1 cellular context compared by ENCODE assay signal in genomic region chr6:77172578-77172977, GRCh38.
TF ChIP-seq lines count a peak whose summit lies in the region.

No MANE protein-coding gene starts in this region.

TF ChIP-seq in GM23338, 12 proteins besides CTCF, POLR2A, EP300 and RAD21 (continued from another document):
- TF ChIP-seq ZNF462 (CRISPR knock-in tag; IDR thresholded peaks at IDR 0.05) = no peak
- TF ChIP-seq POLR2AphosphoS5 (IDR thresholded peaks at IDR 0.05; ENCODE audit: low read depth) = no peak
